Comparison of ENCODE assay signal across 28 cellular contexts in genomic region chr3:74515451-74515850, GRCh38.
"Had no signal": no experiment of that assay in that cellular context is flagged by ENCODE, and none has a peak within 500 bp of the region (broad histone marks: within the 10 kb centered on the region; RNA-seq: fewer than 3 reads in every experiment).

No MANE protein-coding gene starts in this region.

- H3K36me3 ChIP-seq: left ventricle myocardium inferior, pancreas, prostate gland, spleen, suprapubic skin, thoracic aorta, tibial artery, uterus had no signal

- H3K9me3 ChIP-seq: left ventricle myocardium inferior, pancreas, prostate gland, spleen, suprapubic skin, thoracic aorta, tibial artery, uterus had no signal

- H3K9me3 Mint-ChIP-seq: mesothelial cell of epicardium had no signal

- H3K27ac Mint-ChIP-seq: immature natural killer cell; mesothelial cell of epicardium; naive B cell; natural killer cell treated with Interleukin-12 subunit alpha and Interleukin-12 subunit beta and Interleukin-15 and Interleukin-18, amount 100 ng/mL, for 72 hours; stimulated activated effector memory CD8-positive, alpha-beta T cell treated with anti-CD3 and anti-CD28 coated beads, Interleukin-12 subunit alpha, Interleukin-12 subunit beta, amount 100 ng/mL, for 72 hours; stimulated activated naive CD8-positive, alpha-beta T cell treated with anti-CD3 and anti-CD28 coated beads, Interleukin-15, Interleukin-2, amounts not matched to agents 100 ng/mL and 50 ng/mL, for 24 hours had no signal

- ATAC-seq: left colon; natural killer cell treated with Interleukin-12 subunit alpha and Interleukin-12 subunit beta and Interleukin-15 and Interleukin-18, amount 100 ng/mL, for 72 hours; pancreas; right cardiac atrium; sciatic nerve; stimulated activated effector memory CD8-positive, alpha-beta T cell treated with anti-CD3 and anti-CD28 coated beads, Interleukin-12 subunit alpha, Interleukin-12 subunit beta, amount 100 ng/mL, for 72 hours had no signal

- H3K27ac ChIP-seq: left ventricle myocardium inferior, pancreas, prostate gland, spleen, suprapubic skin, tibial artery, uterus had no signal

- H3K36me3 Mint-ChIP-seq: immature natural killer cell; mesothelial cell of epicardium; naive B cell; stimulated activated effector memory CD8-positive, alpha-beta T cell treated with anti-CD3 and anti-CD28 coated beads, Interleukin-12 subunit alpha, Interleukin-12 subunit beta, amount 100 ng/mL, for 72 hours had no signal

- H3K4me1 Mint-ChIP-seq: immature natural killer cell; mesothelial cell of epicardium; naive B cell; stimulated activated effector memory CD8-positive, alpha-beta T cell treated with anti-CD3 and anti-CD28 coated beads, Interleukin-12 subunit alpha, Interleukin-12 subunit beta, amount 100 ng/mL, for 72 hours had no signal

- H3K27me3 Mint-ChIP-seq: naive B cell; natural killer cell treated with Interleukin-12 subunit alpha and Interleukin-12 subunit beta and Interleukin-15 and Interleukin-18, amount 100 ng/mL, for 72 hours; stimulated activated naive CD8-positive, alpha-beta T cell treated with anti-CD3 and anti-CD28 coated beads, Interleukin-15, Interleukin-2, amounts not matched to agents 100 ng/mL and 50 ng/mL, for 24 hours had no signal

- H3K27me3 ChIP-seq: pancreas, spleen, suprapubic skin, tibial artery, uterus had no signal

- DNase-seq: hypothalamus; immature natural killer cell; kidney; left colon; left ventricle myocardium inferior; mesendoderm; naive B cell; nucleus accumbens; pancreas; posterior cingulate gyrus; retina; right cardiac atrium; small intestine; spleen; stimulated activated CD4-positive, alpha-beta T cell treated with anti-CD3 and anti-CD28 coated beads, Interleukin-4, amount 100 ng/mL, for 24 hours; stimulated activated naive CD4-positive, alpha-beta T cell; tibial artery; uterus had no signal

- H3K4me3 Mint-ChIP-seq: immature natural killer cell; mesothelial cell of epicardium; naive B cell; natural killer cell treated with Interleukin-12 subunit alpha and Interleukin-12 subunit beta and Interleukin-15 and Interleukin-18, amount 100 ng/mL, for 72 hours; stimulated activated effector memory CD8-positive, alpha-beta T cell treated with anti-CD3 and anti-CD28 coated beads, Interleukin-12 subunit alpha, Interleukin-12 subunit beta, amount 100 ng/mL, for 72 hours; stimulated activated naive CD8-positive, alpha-beta T cell treated with anti-CD3 and anti-CD28 coated beads, Interleukin-15, Interleukin-2, amounts not matched to agents 100 ng/mL and 50 ng/mL, for 24 hours had no signal

- FAIRE-seq: islet of Langerhans, kidney, pancreas, small intestine had no signal

- H3K4me1 ChIP-seq: left ventricle myocardium inferior, pancreas, prostate gland, spleen, suprapubic skin, uterus had no signal

- H3K4me3 ChIP-seq: left ventricle myocardium inferior, lung, pancreas, prostate gland, spleen, suprapubic skin, thoracic aorta, tibial artery, uterus had no signal
